Comparison of ENCODE assay signal across 8 cellular contexts in genomic region chr1:46325285-46326076, GRCh38. TPM values are rescaled to one million over a fixed set of nuclear protein-coding genes. Genes with fewer than 3 reads are reported as not detected.
DNase-seq lines count a peak whose midpoint lies in the region; ATAC-seq, FAIRE-seq and TF ChIP-seq lines count a peak whose summit lies in the region.
"Not testable (repeated sequence)": the region's sequence is repeated elsewhere in the genome, so short reads cannot be mapped to it uniquely, and the experiment has no call there.

No MANE protein-coding gene starts in this region.

- peak overlapping the region; percentile 38 for H3K4me3 ChIP-seq in GM12864 (ENCODE audit: low read depth, low read length)
- not testable (repeated sequence) for H3K4me3 ChIP-seq in kidney (ENCODE audit: low read length in 2 of 2)

- ATAC-seq in GM18873 (IDR thresholded peaks at IDR 0.05; ENCODE audit: low FRiP score, unreplicated experiment) (peak; percentile 61), GM21423 (IDR thresholded peaks at IDR 0.05; ENCODE audit: unreplicated experiment) (peak; percentile 59), HG03354 (IDR thresholded peaks at IDR 0.05; ENCODE audit: poor library complexity, severe bottlenecking, unreplicated experiment) (peak; percentile 62), activated B cell treated with CpG ODN at 0.5 μM for 24 hours (ENCODE audit: low read depth) (peak; percentile 53)
- peak; percentile 63 to 64 for ATAC-seq in stimulated activated naive B cell treated with anti-CD40 and anti-IgM and Interleukin-4, amounts not matched to agents 10 μg/mL and 1 μg/mL and 100 μg/mL, for 72 hours (replicated peaks)

- peak overlapping the region; percentile 8 to 51 for H3K27ac ChIP-seq in kidney (ENCODE audit: low read depth in 2 of 2, low read length in 2 of 2)

- H3K9me3 Mint-ChIP-seq in activated B cell treated with CpG ODN at 0.5 μM for 24 hours; stimulated activated naive B cell treated with anti-CD40 and anti-IgM and Interleukin-4, amounts not matched to agents 10 μg/mL and 1 μg/mL and 100 μg/mL, for 72 hours: not testable (repeated sequence)

- H3K4me3 Mint-ChIP-seq in activated B cell treated with CpG ODN at 0.5 μM for 24 hours: peak overlapping the region; percentile 53
- H3K4me3 Mint-ChIP-seq in stimulated activated naive B cell treated with anti-CD40 and anti-IgM and Interleukin-4, amounts not matched to agents 10 μg/mL and 1 μg/mL and 100 μg/mL, for 72 hours: peak overlapping the region; percentile 63 to 69

- POLR2A ChIA-PET in activated B cell treated with CpG ODN at 0.5 μM for 24 hours (lab: Charles Lee): interaction anchor here (0.6 to 2.1 kb wide), 4 partner anchors 8 to 279 kb away, joined by 3 to 14 read pairs (median 4); partner anchors contain the start of genes LRRC41, MKNK1 and UQCRH

- not testable (repeated sequence) for FAIRE-seq in kidney (lab: Jason Lieb, UNC)

- intact Hi-C loops in activated B cell treated with CpG ODN at 0.5 μM for 24 hours (cut with micrococcal nuclease): loop anchor here (1.0 to 2.0 kb wide), 2 partner anchors 8 to 15 kb away; partner anchors contain the start of gene NSUN4
- intact Hi-C loops in kidney (cut with DNase I): not testable (repeated sequence)

- DNase-seq in GM12864 (ENCODE audit: low read depth); activated B cell treated with CpG ODN at 0.5 μM for 24 hours; kidney: not testable (repeated sequence)
- DNase-seq in NOMO-1 treated with DMSO at 0.1 percent for 48 hours (lab: John Stamatoyannopoulos, UW; ENCODE audit: unreplicated experiment): peak; percentile 51
- DNase-seq in stimulated activated naive B cell treated with anti-CD40 and anti-IgM and Interleukin-4, amounts not matched to agents 10 μg/mL and 1 μg/mL and 100 μg/mL, for 72 hours: peak; percentile 69

- not testable (repeated sequence) for H3K9ac ChIP-seq in kidney (ENCODE audit: low read length in 2 of 2)

- peak overlapping the region; percentile 92 for H3K27ac Mint-ChIP-seq in activated B cell treated with CpG ODN at 0.5 μM for 24 hours
- peak overlapping the region; percentile 96 for H3K27ac Mint-ChIP-seq in stimulated activated naive B cell treated with anti-CD40 and anti-IgM and Interleukin-4, amounts not matched to agents 10 μg/mL and 1 μg/mL and 100 μg/mL, for 72 hours

- CTCF ChIA-PET in activated B cell treated with CpG ODN at 0.5 μM for 24 hours (lab: Charles Lee): interaction anchor here (1.6 kb wide), 1 partner anchor 22 kb away, joined by 4 read pairs; no protein-coding TSS in a partner anchor

- H3K36me3 ChIP-seq in kidney (ENCODE audit: control insufficient read depth in 1 of 2, insufficient read depth in 2 of 2, low read length in 2 of 2): not testable (repeated sequence)

- not testable (repeated sequence) for H3K27me3 Mint-ChIP-seq in activated B cell treated with CpG ODN at 0.5 μM for 24 hours; stimulated activated naive B cell treated with anti-CD40 and anti-IgM and Interleukin-4, amounts not matched to agents 10 μg/mL and 1 μg/mL and 100 μg/mL, for 72 hours

- peaks cover 18% of the 10 kb centered on the region for H3K36me3 Mint-ChIP-seq in activated B cell treated with CpG ODN at 0.5 μM for 24 hours (ENCODE audit: low read depth)
- H3K36me3 Mint-ChIP-seq in stimulated activated naive B cell treated with anti-CD40 and anti-IgM and Interleukin-4, amounts not matched to agents 10 μg/mL and 1 μg/mL and 100 μg/mL, for 72 hours: peaks cover 33 to 54% of the 10 kb centered on the region in 2 donors

- H3K9me3 ChIP-seq in kidney (ENCODE audit: control insufficient read depth in 1 of 2, low read length in 2 of 2): not testable (repeated sequence)

- H3K4me1 Mint-ChIP-seq in activated B cell treated with CpG ODN at 0.5 μM for 24 hours: peaks cover 49% of the 10 kb centered on the region
- H3K4me1 Mint-ChIP-seq in stimulated activated naive B cell treated with anti-CD40 and anti-IgM and Interleukin-4, amounts not matched to agents 10 μg/mL and 1 μg/mL and 100 μg/mL, for 72 hours: peaks cover 21 to 71% of the 10 kb centered on the region in 2 donors

- not testable (repeated sequence) for H3K4me1 ChIP-seq in kidney (ENCODE audit: control insufficient read depth in 1 of 2, insufficient read depth in 1 of 2, low read depth in 1 of 2, low read length in 2 of 2)

- not testable (repeated sequence) for TF ChIP-seq CTCF in GM12864 (IDR thresholded peaks at IDR 0.05; ENCODE audit: low read depth, low read length, missing control alignments); activated B cell treated with CpG ODN at 0.5 μM for 24 hours (IDR thresholded peaks at IDR 0.05); kidney (IDR thresholded peaks at IDR 0.05; ENCODE audit: borderline replicate concordance, extremely low read depth, insufficient read depth)

RNA-seq across cellular contexts. Expression of gene NSUN4, which starts 15.1 kb away (rescaled TPM):
- total RNA-seq in activated B cell treated with CpG ODN at 0.5 μM for 24 hours (35.3 and 38.6 TPM in 2 replicates), kidney (32.2 TPM)
- 12.4 TPM for polyA plus RNA-seq in kidney (ENCODE audit: insufficient read depth, low read depth, low replicate concordance)

RNA-seq across cellular contexts. Expression of gene UQCRH, which starts 22.0 kb away (rescaled TPM):
- total RNA-seq in activated B cell treated with CpG ODN at 0.5 μM for 24 hours (243 and 279 TPM in 2 replicates), kidney (188 TPM)
- 850 TPM for polyA plus RNA-seq in kidney (ENCODE audit: insufficient read depth, low read depth, low replicate concordance)

RNA-seq across cellular contexts. Expression of gene LRRC41, which starts 22.1 kb away (rescaled TPM):
- total RNA-seq in activated B cell treated with CpG ODN at 0.5 μM for 24 hours: 59.5 and 60.2 TPM in 2 replicates
- total RNA-seq in kidney: 59.6 TPM
- polyA plus RNA-seq in kidney (ENCODE audit: insufficient read depth, low read depth, low replicate concordance): 37.4 TPM
